ENCODE assay signal across 23 cellular contexts in the genomic region with DNA sequence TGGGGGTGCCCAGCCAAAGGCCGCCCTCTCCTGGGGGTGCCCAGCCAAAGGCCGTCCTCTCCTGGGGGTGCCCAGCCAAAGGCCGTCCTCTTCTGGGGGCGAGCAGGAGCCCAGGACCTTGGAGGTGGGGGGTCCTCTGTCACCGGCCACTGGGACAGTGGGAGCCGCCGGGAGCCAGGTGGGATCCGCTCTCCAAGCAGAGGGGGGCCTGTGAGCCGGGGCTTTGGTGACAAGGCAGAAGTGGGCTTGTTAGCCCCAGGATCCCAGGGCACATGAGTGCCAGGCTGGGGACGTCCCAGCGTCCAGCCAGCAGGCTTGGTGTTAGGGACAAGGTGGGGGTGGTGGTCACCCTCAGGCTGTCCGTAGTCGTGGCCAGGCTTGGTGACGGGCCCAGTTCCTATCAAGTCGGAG. TPM values are rescaled to one million over a fixed set of nuclear protein-coding genes. Genes with fewer than 3 reads are reported as not detected.
DNase-seq lines count a peak whose midpoint lies in the region; ATAC-seq and TF ChIP-seq lines count a peak whose summit lies in the region.
"Had no signal": no experiment of that assay in that cellular context is flagged by ENCODE, and none has a peak within 500 bp of the region (broad histone marks: within the 10 kb centered on the region; RNA-seq: fewer than 3 reads in every experiment).

No MANE protein-coding gene starts in this region.

- WGBS in H9 (ENCODE audit: extremely low coverage, insufficient read length, low lambda C conversion rate) = no CpG with 5 or more reads among the region's 15 CpGs
- WGBS in neuronal stem cell (ENCODE audit: extremely low coverage in 2 of 2, insufficient read length in 2 of 2, insufficient replicate concordance in 1 of 2), 2 donors = no CpG with 5 or more reads among the region's 15 CpGs
- 95% methylated on average over 15 of the region's 15 CpGs for WGBS in smooth muscle cell (ENCODE audit: low lambda C conversion rate)

- H2AFZ ChIP-seq in H9 (ENCODE audit: low read length) = no peak overlapping the region
- H2AFZ ChIP-seq in neuronal stem cell (ENCODE audit: low read length) = no peak overlapping the region
- no peak overlapping the region for H2AFZ ChIP-seq in smooth muscle cell (ENCODE audit: low read depth)
- H2AFZ ChIP-seq: GM23338 had no signal

- H2BK5ac ChIP-seq in H9 (ENCODE audit: insufficient read length, low read length) = no peak overlapping the region
- no peak overlapping the region for H2BK5ac ChIP-seq in neuronal stem cell (ENCODE audit: low read length)

- TF ChIP-seq CTCF in H9 (conservative IDR thresholded peaks at IDR 0.05) (no peak), WTC11 (IDR thresholded peaks at IDR 0.05) (no peak), nephron progenitor cell (IDR thresholded peaks at IDR 0.05) (no peak), GM10266 (IDR thresholded peaks at IDR 0.05; ENCODE audit: control insufficient read depth, insufficient read depth, low read depth, missing control alignments) (no peak), smooth muscle cell (IDR thresholded peaks at IDR 0.05; ENCODE audit: borderline replicate concordance, insufficient read depth, poor library complexity, severe bottlenecking) (no peak)

- H3K27ac ChIP-seq in H9 (ENCODE audit: insufficient read length, low read depth, low read length) (no peak overlapping the region), neuronal stem cell (replicated peaks; ENCODE audit: low read length) (no peak overlapping the region), smooth muscle cell (ENCODE audit: low read depth) (no peak overlapping the region)
- H3K27ac ChIP-seq: A549; BLaER1 treated with 17β-estradiol and CSF1 and Interleukin-3, amounts not matched to agents 10 nM and 100 nM had no signal

- no peak overlapping the region for H3K4ac ChIP-seq in H9 (ENCODE audit: low read depth, low read length)
- no peak overlapping the region for H3K4ac ChIP-seq in neuronal stem cell (ENCODE audit: low read length)

- H3K9me3 Mint-ChIP-seq in H9 (no peaks in the 10 kb centered on the region), WTC11 (no peaks in the 10 kb centered on the region), nephron progenitor cell (no peaks in the 10 kb centered on the region)
- H3K9me3 Mint-ChIP-seq: CD14-positive monocyte; CD4-positive, alpha-beta T cell; CD8-positive, alpha-beta memory T cell; GM23338 had no signal

- H4K20me1 ChIP-seq in H9 (ENCODE audit: control insufficient read depth, insufficient read depth, insufficient read length) (no peaks in the 10 kb centered on the region), smooth muscle cell (ENCODE audit: low read depth) (no peaks in the 10 kb centered on the region)

- H2BK20ac ChIP-seq in H9 (ENCODE audit: low read depth, low read length, poor library complexity, severe bottlenecking) = no peak overlapping the region

- H3T11ph ChIP-seq in H9 (ENCODE audit: low read length) = no peak overlapping the region

- no peaks in the 10 kb centered on the region for H3F3A ChIP-seq in smooth muscle cell (ENCODE audit: low read depth)

- no peak overlapping the region for H2BK120ac ChIP-seq in H9 (ENCODE audit: low read depth, low read length, poor library complexity, severe bottlenecking)
- no peak overlapping the region for H2BK120ac ChIP-seq in neuronal stem cell (ENCODE audit: low read depth, low read length)

- no peak overlapping the region for H3K4me3 ChIP-seq in neuronal stem cell (ENCODE audit: low read length in 2 of 2)
- H3K4me3 ChIP-seq in smooth muscle cell = no peak overlapping the region
- H3K4me3 ChIP-seq: A549; BLaER1 treated with 17β-estradiol and CSF1 and Interleukin-3, amounts not matched to agents 10 nM and 100 nM; GM23338 had no signal

- H3K79me2 ChIP-seq in H9 (ENCODE audit: insufficient read depth, low read length) (no peaks in the 10 kb centered on the region), smooth muscle cell (ENCODE audit: low read depth) (no peaks in the 10 kb centered on the region)

- H3K4me1 ChIP-seq in H9 (ENCODE audit: insufficient read depth, low read length) (no peaks in the 10 kb centered on the region), neuronal stem cell (ENCODE audit: control insufficient read depth in 2 of 2, insufficient read depth in 1 of 2, low read depth in 1 of 2, low read length in 2 of 2) (peaks cover 2 to 4% of the 10 kb centered on the region in 2 donors), smooth muscle cell (ENCODE audit: low read depth) (no peaks in the 10 kb centered on the region)
- H3K4me1 ChIP-seq: A549, BE2C had no signal

- no peak overlapping the region for H4K5ac ChIP-seq in H9 (ENCODE audit: insufficient read length, low read depth, low read length)

- H2BK12ac ChIP-seq in H9 (ENCODE audit: insufficient read length, low read depth, low read length) (no peak overlapping the region), neuronal stem cell (ENCODE audit: low read length) (peak overlapping the region; percentile 84)

- peaks cover 1 to 5% (median 2%) of the 10 kb centered on the region in 3 experiments; a peak in 3 of 7 replicates for H3K36me3 Mint-ChIP-seq in H9 (ENCODE audit: insufficient read depth in 1 of 3, low read depth in 3 of 3)
- no peaks in the 10 kb centered on the region for H3K36me3 Mint-ChIP-seq in WTC11
- H3K36me3 Mint-ChIP-seq in nephron progenitor cell (ENCODE audit: low read depth) = no peaks in the 10 kb centered on the region
- H3K36me3 Mint-ChIP-seq: CD14-positive monocyte; CD8-positive, alpha-beta memory T cell had no signal

- H3K79me1 ChIP-seq in H9 (ENCODE audit: insufficient read depth, low read depth, low read length, poor library complexity, severe bottlenecking) (no peaks in the 10 kb centered on the region), neuronal stem cell (ENCODE audit: low read depth, low read length) (peaks cover 2% of the 10 kb centered on the region)

- H3K9ac ChIP-seq in H9 (ENCODE audit: extremely low read depth, insufficient read length, low read length) = no peak overlapping the region
- H3K9ac ChIP-seq in neuronal stem cell (ENCODE audit: low read depth, low read length, poor library complexity) = no peak overlapping the region
- H3K9ac ChIP-seq in smooth muscle cell (ENCODE audit: low read depth) = no peak overlapping the region
- H3K9ac ChIP-seq: BLaER1 treated with 17β-estradiol and CSF1 and Interleukin-3, amounts not matched to agents 10 nM and 100 nM had no signal

- H3K36me3 ChIP-seq in neuronal stem cell (replicated peaks in 1 of 2; ENCODE audit: control insufficient read depth in 2 of 2, insufficient read depth in 2 of 2, low read length in 2 of 2) (no peaks in the 10 kb centered on the region), smooth muscle cell (ENCODE audit: low read depth) (no peaks in the 10 kb centered on the region)
- H3K36me3 ChIP-seq: BE2C; BLaER1 treated with 17β-estradiol and CSF1 and Interleukin-3, amounts not matched to agents 10 nM and 100 nM had no signal

- no peak for DNase-seq in H9
- DNase-seq in WTC11 (ENCODE audit: low spot score) = no peak
- DNase-seq in nephron progenitor cell = no peak
- no peak for DNase-seq in neuronal stem cell (ENCODE audit: low spot score)
- DNase-seq in central memory CD4-positive, alpha-beta T cell = no peak
- DNase-seq in GM10266 (ENCODE audit: extremely low spot score) = no peak
- DNase-seq in smooth muscle cell (lab: John Stamatoyannopoulos, UW; ENCODE audit: unreplicated experiment) = no peak
- DNase-seq: 8988T; ACHN; AML-193; BE2C; CD4-positive, alpha-beta T cell; CD8-positive, alpha-beta memory T cell; DMS 273 treated with DMSO at 0.1 percent for 48 hours; DMS79; EL; GDM1; HCEC 1CT had no signal

- H4K8ac ChIP-seq in H9 (replicated peaks; ENCODE audit: insufficient read length, low read depth, low read length) (no peak overlapping the region), neuronal stem cell (ENCODE audit: low read depth, low read length) (no peak overlapping the region)

- CTCF ChIA-PET in WTC11 (lab: Charles Lee) = interaction anchor here (1.1 kb wide), 1 partner anchor 57 kb away, joined by 6 read pairs; no protein-coding TSS in a partner anchor

- POLR2A ChIA-PET in WTC11 (lab: Charles Lee) = no interaction called here

- H3K23ac ChIP-seq in H9 (ENCODE audit: insufficient read length, low read depth, low read length) (no peak overlapping the region), neuronal stem cell (ENCODE audit: low read depth, low read length, poor library complexity) (peak overlapping the region; percentile 89)

- H3K9me3 ChIP-seq in H9 (ENCODE audit: control insufficient read depth, low read depth, low read length) (no peaks in the 10 kb centered on the region), neuronal stem cell (replicated peaks in 1 of 2; ENCODE audit: control insufficient read depth in 2 of 2, insufficient read depth in 1 of 2, low read depth in 1 of 2, low read length in 2 of 2) (no peaks in the 10 kb centered on the region), smooth muscle cell (replicated peaks; ENCODE audit: low read depth) (no peaks in the 10 kb centered on the region)
- H3K9me3 ChIP-seq: A549; BE2C; BLaER1 treated with 17β-estradiol and CSF1 and Interleukin-3, amounts not matched to agents 10 nM and 100 nM had no signal

- no peak overlapping the region for H3K56ac ChIP-seq in H9 (ENCODE audit: insufficient read length, low read depth, low read length)

- H3K4me2 ChIP-seq in H9 (ENCODE audit: insufficient read depth, insufficient read length, low read length) = no peak overlapping the region
- H3K4me2 ChIP-seq in neuronal stem cell (ENCODE audit: insufficient read depth, low read length, poor library complexity, severe bottlenecking) = no peak overlapping the region
- no peak overlapping the region for H3K4me2 ChIP-seq in smooth muscle cell
- H3K4me2 ChIP-seq: A549, GM23338 had no signal

- H3K27ac Mint-ChIP-seq in H9 (peak overlapping the region; percentile 73 to 84 (median 82); a peak in 5 of 7 replicates), WTC11 (peak overlapping the region; percentile 89), nephron progenitor cell (peak overlapping the region; percentile 61)
- H3K27ac Mint-ChIP-seq: CD14-positive monocyte; CD4-positive, alpha-beta T cell; CD8-positive, alpha-beta memory T cell; GM23338 had no signal

- H3K4me3 Mint-ChIP-seq in H9 = no peak overlapping the region
- no peak overlapping the region for H3K4me3 Mint-ChIP-seq in WTC11
- H3K4me3 Mint-ChIP-seq in nephron progenitor cell = peak overlapping the region; percentile 44
- H3K4me3 Mint-ChIP-seq: CD14-positive monocyte; CD4-positive, alpha-beta T cell; CD8-positive, alpha-beta memory T cell; GM23338 had no signal

- H2BK15ac ChIP-seq in H9 (ENCODE audit: low read depth, low read length) (no peak overlapping the region), neuronal stem cell (ENCODE audit: low read length) (peak overlapping the region; percentile 43)

- H3K27me3 ChIP-seq in H9 (ENCODE audit: insufficient read depth, low read length) = no peaks in the 10 kb centered on the region
- H3K27me3 ChIP-seq in neuronal stem cell (ENCODE audit: control insufficient read depth in 3 of 3, insufficient read depth in 3 of 3, low read depth in 1 of 3, low read length in 3 of 3) = no peaks in the 10 kb centered on the region
- H3K27me3 ChIP-seq in smooth muscle cell (ENCODE audit: low read depth) = no peaks in the 10 kb centered on the region
- H3K27me3 ChIP-seq: BLaER1 treated with 17β-estradiol and CSF1 and Interleukin-3, amounts not matched to agents 10 nM and 100 nM had no signal

- no peaks in the 10 kb centered on the region for H3K23me2 ChIP-seq in H9 (ENCODE audit: insufficient read length, low read depth, low read length, poor library complexity, severe bottlenecking)

- no peak overlapping the region for H4K91ac ChIP-seq in H9 (ENCODE audit: insufficient read length, low read depth, low read length)
- H4K91ac ChIP-seq in neuronal stem cell (ENCODE audit: low read depth, low read length, poor library complexity) = no peak overlapping the region

- no peak overlapping the region for H2AK5ac ChIP-seq in H9 (ENCODE audit: insufficient read length, low read length)
- no peak overlapping the region for H2AK5ac ChIP-seq in neuronal stem cell (ENCODE audit: low read depth, low read length)

- no peaks in the 10 kb centered on the region; the same call in 1 of the 2 replicates for H3K27me3 Mint-ChIP-seq in H9 (ENCODE audit: low read depth)
- H3K27me3 Mint-ChIP-seq in WTC11 (ENCODE audit: low read depth) = no peaks in the 10 kb centered on the region
- peaks cover 2% of the 10 kb centered on the region for H3K27me3 Mint-ChIP-seq in nephron progenitor cell (ENCODE audit: low read depth, poor library complexity)
- H3K27me3 Mint-ChIP-seq: CD4-positive, alpha-beta T cell; CD8-positive, alpha-beta memory T cell had no signal

- H3K18ac ChIP-seq in H9 (ENCODE audit: insufficient read length, low read depth, low read length) = no peak overlapping the region
- peak overlapping the region; percentile 35 for H3K18ac ChIP-seq in neuronal stem cell (ENCODE audit: low read length)

- ATAC-seq in WTC11 = no peak
- ATAC-seq: A549 had no signal

- H3K14ac ChIP-seq in H9 (ENCODE audit: insufficient read depth, low read length) = no peak overlapping the region
- peak overlapping the region; percentile 71 for H3K14ac ChIP-seq in neuronal stem cell (ENCODE audit: low read length)

- H3K4me1 Mint-ChIP-seq in H9 = 0 out of 4 replicates have a peak, but pooled peaks cover 0 to 2% of the 10 kb centered on the region in 2 experiments
- H3K4me1 Mint-ChIP-seq in WTC11 = no peaks in the 10 kb centered on the region
- peaks cover 24% of the 10 kb centered on the region for H3K4me1 Mint-ChIP-seq in nephron progenitor cell
- H3K4me1 Mint-ChIP-seq: CD14-positive monocyte; CD8-positive, alpha-beta memory T cell; GM23338 had no signal

RNA-seq across cellular contexts. Expression of gene UTF1, which starts 29.4 kb away (rescaled TPM):
- total RNA-seq in H9 (2021) (31.5 and 38.6 TPM in 2 replicates), WTC11 (2021) (140 to 196 TPM (median 143 TPM) in 3 replicates), smooth muscle cell (not detected in 2 replicates)
- polyA plus RNA-seq in neuronal stem cell (2013, experiment 1 of 2) = 0.35 TPM
- polyA plus RNA-seq in neuronal stem cell (2013, experiment 2 of 2) = 0.33 TPM
- not detected in 2 replicates for polyA plus RNA-seq in smooth muscle cell
- total RNA-seq: CD4-positive, alpha-beta T cell; CD8-positive, alpha-beta memory T cell; H4 had no signal
- polyA plus RNA-seq: A549; CD8-positive, alpha-beta memory T cell had no signal

RNA-seq across cellular contexts. Expression of gene VENTX, which starts 37.0 kb away (rescaled TPM):
- total RNA-seq in H9 (2021) (10.9 and 11.1 TPM in 2 replicates), WTC11 (2021) (21.5 to 28.0 TPM (median 22.5 TPM) in 3 replicates), smooth muscle cell (not detected in 2 replicates)
- 0.42 TPM for polyA plus RNA-seq in neuronal stem cell (2013, experiment 1 of 2)
- polyA plus RNA-seq in neuronal stem cell (2013, experiment 2 of 2) = 0.35 TPM
- polyA plus RNA-seq in smooth muscle cell = 0.33 TPM in 1 of 2 replicates, not detected in the other
- total RNA-seq: CD8-positive, alpha-beta memory T cell; H4 had no signal
- polyA plus RNA-seq: A549; CD8-positive, alpha-beta memory T cell had no signal

RNA-seq across cellular contexts. Expression of gene KNDC1, which starts 40.6 kb away (rescaled TPM):
- total RNA-seq in H9 (2021) (13.7 and 15.7 TPM in 2 replicates), WTC11 (2021) (25.7 to 26.8 TPM (median 26.6 TPM) in 3 replicates), smooth muscle cell (1.8 and 2.3 TPM in 2 replicates)
- polyA plus RNA-seq in neuronal stem cell (2013, experiment 1 of 2) = 6.4 TPM
- polyA plus RNA-seq in neuronal stem cell (2013, experiment 2 of 2) = 6.1 TPM
- polyA plus RNA-seq in smooth muscle cell = 3.1 and 3.4 TPM in 2 replicates
- total RNA-seq: CD4-positive, alpha-beta T cell; CD8-positive, alpha-beta memory T cell had no signal

Comparison
In these comparisons a context has a peak if more than half of its experiments do, and no peak if none do; other contexts are left out.
1. RNA of gene UTF1, which starts 29.4 kb away (total RNA-seq): 140 to 196 TPM in WTC11 and 31.5 to 38.6 TPM in H9; not detected in smooth muscle cell; every median in the first group is over 10 times any median in the second.
2. RNA of gene VENTX, which starts 37.0 kb away (total RNA-seq): 21.5 to 28.0 TPM in WTC11 and 10.9 to 11.1 TPM in H9; not detected in smooth muscle cell; every median in the first group is over 10 times any median in the second.
3. Peak in every context shown above with its lines, with median percentiles within 50 percentile points of each other: H3K27ac Mint-ChIP-seq.